Comparison of ENCODE assay signal across 1 cellular context in the genomic region with DNA sequence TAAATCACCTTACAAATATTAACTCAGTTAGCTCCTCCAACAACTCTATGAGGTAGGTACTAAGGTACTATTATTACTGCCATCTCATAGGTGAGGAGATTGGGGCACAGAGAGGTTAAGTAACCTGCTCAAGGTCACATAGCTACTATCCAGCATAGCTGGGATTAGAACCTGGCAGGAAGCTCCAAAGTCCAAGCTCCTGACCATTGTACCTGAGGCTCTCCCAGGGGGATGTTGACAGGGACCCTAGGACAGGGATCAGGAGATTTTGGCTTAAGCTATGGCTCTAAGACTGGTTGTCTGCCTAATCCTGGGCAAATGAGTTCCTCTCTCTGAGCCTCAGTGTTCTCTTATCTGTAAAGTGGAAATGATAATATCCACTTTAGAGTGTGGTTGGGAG.
TF ChIP-seq lines count a peak whose summit lies in the region.

No MANE protein-coding gene starts in this region.

TF ChIP-seq in HepG2, 621 proteins besides CTCF, POLR2A, EP300 and RAD21 (continued from another document):
- TF ChIP-seq, protein P1, sequence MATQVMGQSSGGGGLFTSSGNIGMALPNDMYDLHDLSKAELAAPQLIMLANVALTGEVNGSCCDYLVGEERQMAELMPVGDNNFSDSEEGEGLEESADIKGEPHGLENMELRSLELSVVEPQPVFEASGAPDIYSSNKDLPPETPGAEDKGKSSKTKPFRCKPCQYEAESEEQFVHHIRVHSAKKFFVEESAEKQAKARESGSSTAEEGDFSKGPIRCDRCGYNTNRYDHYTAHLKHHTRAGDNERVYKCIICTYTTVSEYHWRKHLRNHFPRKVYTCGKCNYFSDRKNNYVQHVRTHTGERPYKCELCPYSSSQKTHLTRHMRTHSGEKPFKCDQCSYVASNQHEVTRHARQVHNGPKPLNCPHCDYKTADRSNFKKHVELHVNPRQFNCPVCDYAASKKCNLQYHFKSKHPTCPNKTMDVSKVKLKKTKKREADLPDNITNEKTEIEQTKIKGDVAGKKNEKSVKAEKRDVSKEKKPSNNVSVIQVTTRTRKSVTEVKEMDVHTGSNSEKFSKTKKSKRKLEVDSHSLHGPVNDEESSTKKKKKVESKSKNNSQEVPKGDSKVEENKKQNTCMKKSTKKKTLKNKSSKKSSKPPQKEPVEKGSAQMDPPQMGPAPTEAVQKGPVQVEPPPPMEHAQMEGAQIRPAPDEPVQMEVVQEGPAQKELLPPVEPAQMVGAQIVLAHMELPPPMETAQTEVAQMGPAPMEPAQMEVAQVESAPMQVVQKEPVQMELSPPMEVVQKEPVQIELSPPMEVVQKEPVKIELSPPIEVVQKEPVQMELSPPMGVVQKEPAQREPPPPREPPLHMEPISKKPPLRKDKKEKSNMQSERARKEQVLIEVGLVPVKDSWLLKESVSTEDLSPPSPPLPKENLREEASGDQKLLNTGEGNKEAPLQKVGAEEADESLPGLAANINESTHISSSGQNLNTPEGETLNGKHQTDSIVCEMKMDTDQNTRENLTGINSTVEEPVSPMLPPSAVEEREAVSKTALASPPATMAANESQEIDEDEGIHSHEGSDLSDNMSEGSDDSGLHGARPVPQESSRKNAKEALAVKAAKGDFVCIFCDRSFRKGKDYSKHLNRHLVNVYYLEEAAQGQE (IDR thresholded peaks at IDR 0.05; ENCODE audit: borderline replicate concordance in 1 of 2, low read depth in 1 of 2, low read length in 2 of 2), result 0 out of 4 replicates have a peak, but pooled peaks of 1 of the 2 experiments have one; percentile 6
- TF ChIP-seq IKZF4 (CRISPR knock-in tag; IDR thresholded peaks at IDR 0.05; ENCODE audit: borderline replicate concordance, low read depth, not compliant biosample characterization), result no peak
- TF ChIP-seq TARDBP (CRISPR knock-in tag; IDR thresholded peaks at IDR 0.05), result no peak
- TF ChIP-seq, protein P2, sequence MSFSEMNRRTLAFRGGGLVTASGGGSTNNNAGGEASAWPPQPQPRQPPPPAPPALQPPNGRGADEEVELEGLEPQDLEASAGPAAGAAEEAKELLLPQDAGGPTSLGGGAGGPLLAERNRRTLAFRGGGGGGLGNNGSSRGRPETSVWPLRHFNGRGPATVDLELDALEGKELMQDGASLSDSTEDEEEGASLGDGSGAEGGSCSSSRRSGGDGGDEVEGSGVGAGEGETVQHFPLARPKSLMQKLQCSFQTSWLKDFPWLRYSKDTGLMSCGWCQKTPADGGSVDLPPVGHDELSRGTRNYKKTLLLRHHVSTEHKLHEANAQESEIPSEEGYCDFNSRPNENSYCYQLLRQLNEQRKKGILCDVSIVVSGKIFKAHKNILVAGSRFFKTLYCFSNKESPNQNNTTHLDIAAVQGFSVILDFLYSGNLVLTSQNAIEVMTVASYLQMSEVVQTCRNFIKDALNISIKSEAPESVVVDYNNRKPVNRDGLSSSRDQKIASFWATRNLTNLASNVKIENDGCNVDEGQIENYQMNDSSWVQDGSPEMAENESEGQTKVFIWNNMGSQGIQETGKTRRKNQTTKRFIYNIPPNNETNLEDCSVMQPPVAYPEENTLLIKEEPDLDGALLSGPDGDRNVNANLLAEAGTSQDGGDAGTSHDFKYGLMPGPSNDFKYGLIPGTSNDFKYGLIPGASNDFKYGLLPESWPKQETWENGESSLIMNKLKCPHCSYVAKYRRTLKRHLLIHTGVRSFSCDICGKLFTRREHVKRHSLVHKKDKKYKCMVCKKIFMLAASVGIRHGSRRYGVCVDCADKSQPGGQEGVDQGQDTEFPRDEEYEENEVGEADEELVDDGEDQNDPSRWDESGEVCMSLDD (CRISPR knock-in tag; IDR thresholded peaks at IDR 0.05; ENCODE audit: borderline replicate concordance), result no peak
- TF ChIP-seq ZNF431 (CRISPR knock-in tag; IDR thresholded peaks at IDR 0.05; ENCODE audit: borderline replicate concordance, low read depth), result no peak
- TF ChIP-seq, protein P3, sequence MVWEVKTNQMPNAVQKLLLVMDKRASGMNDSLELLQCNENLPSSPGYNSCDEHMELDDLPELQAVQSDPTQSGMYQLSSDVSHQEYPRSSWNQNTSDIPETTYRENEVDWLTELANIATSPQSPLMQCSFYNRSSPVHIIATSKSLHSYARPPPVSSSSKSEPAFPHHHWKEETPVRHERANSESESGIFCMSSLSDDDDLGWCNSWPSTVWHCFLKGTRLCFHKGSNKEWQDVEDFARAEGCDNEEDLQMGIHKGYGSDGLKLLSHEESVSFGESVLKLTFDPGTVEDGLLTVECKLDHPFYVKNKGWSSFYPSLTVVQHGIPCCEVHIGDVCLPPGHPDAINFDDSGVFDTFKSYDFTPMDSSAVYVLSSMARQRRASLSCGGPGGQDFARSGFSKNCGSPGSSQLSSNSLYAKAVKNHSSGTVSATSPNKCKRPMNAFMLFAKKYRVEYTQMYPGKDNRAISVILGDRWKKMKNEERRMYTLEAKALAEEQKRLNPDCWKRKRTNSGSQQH (CRISPR knock-in tag; IDR thresholded peaks at IDR 0.05; ENCODE audit: low read depth), result no peak
- TF ChIP-seq ZNF674 (CRISPR knock-in tag; IDR thresholded peaks at IDR 0.05; ENCODE audit: low read depth), result no peak
- TF ChIP-seq, protein P4, sequence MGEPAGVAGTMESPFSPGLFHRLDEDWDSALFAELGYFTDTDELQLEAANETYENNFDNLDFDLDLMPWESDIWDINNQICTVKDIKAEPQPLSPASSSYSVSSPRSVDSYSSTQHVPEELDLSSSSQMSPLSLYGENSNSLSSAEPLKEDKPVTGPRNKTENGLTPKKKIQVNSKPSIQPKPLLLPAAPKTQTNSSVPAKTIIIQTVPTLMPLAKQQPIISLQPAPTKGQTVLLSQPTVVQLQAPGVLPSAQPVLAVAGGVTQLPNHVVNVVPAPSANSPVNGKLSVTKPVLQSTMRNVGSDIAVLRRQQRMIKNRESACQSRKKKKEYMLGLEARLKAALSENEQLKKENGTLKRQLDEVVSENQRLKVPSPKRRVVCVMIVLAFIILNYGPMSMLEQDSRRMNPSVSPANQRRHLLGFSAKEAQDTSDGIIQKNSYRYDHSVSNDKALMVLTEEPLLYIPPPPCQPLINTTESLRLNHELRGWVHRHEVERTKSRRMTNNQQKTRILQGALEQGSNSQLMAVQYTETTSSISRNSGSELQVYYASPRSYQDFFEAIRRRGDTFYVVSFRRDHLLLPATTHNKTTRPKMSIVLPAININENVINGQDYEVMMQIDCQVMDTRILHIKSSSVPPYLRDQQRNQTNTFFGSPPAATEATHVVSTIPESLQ (CRISPR knock-in tag; conservative IDR thresholded peaks at IDR 0.05), result no peak
- TF ChIP-seq, protein P5, sequence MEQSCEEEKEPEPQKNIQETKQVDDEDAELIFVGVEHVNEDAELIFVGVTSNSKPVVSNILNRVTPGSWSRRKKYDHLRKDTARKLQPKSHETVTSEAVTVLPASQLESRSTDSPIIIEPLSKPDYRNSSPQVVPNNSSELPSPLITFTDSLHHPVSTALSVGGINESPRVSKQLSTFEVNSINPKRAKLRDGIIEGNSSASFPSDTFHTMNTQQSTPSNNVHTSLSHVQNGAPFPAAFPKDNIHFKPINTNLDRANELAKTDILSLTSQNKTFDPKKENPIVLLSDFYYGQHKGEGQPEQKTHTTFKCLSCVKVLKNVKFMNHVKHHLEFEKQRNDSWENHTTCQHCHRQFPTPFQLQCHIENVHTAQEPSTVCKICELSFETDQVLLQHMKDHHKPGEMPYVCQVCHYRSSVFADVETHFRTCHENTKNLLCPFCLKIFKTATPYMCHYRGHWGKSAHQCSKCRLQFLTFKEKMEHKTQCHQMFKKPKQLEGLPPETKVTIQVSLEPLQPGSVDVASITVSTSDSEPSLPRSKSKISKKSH (CRISPR knock-in tag; IDR thresholded peaks at IDR 0.05; ENCODE audit: borderline replicate concordance), result no peak
- no peak for TF ChIP-seq ZNF615 (CRISPR knock-in tag; IDR thresholded peaks at IDR 0.05; ENCODE audit: borderline replicate concordance)
- no peak for TF ChIP-seq PCBP1 (IDR thresholded peaks at IDR 0.05; ENCODE audit: borderline replicate concordance, low read depth, low read length)
TF ChIP-seq in HepG2: peak in this region for 90.
